In the genomic region with DNA sequence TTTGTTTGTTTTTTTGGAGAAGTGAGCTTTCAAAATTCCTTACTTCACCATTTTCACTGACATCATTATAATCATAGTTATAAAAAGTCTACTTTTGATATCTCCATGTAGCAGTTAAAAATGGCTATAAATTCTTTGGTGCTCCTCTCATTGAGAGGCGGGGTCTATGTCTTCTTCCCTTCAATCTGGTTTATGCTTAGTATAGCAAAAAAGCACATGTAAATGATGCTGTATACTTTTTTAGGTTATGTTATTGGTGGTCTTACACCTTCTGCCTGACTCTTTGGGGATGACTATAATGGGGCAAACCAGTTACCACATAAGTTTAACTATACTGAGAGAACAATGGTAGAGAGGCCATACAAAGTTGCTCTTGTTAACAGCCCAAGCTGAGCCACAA, we compare ENCODE assay signal across 39 cellular contexts.
"Had no signal": no experiment of that assay in that cellular context is flagged by ENCODE, and none has a peak within 500 bp of the region (broad histone marks: within the 10 kb centered on the region; RNA-seq: fewer than 3 reads in every experiment).

No MANE protein-coding gene starts in this region.

- ATAC-seq: activated naive CD4-positive, alpha-beta T cell treated with anti-CD3 and anti-CD28 coated beads, Interleukin-2, amount 50 U/mL, for 72 hours; activated naive CD8-positive, alpha-beta T cell treated with anti-CD3 and anti-CD28 coated beads, Interleukin-2, amount 50 U/mL, for 24 hours; activated T-cell treated with anti-CD3 and anti-CD28 coated beads, Interleukin-2, amount 50 U/mL, for 4 hours; activated T-cell treated with anti-CD3 and anti-CD28 coated beads, Interleukin-2, amount 50 U/mL, for 72 hours; activated T-helper 17 cell treated with anti-CD3 and anti-CD28 coated beads, Interleukin-2, amount 50 U/mL, for 72 hours; body of pancreas had no signal

- H3K36me3 Mint-ChIP-seq: activated naive CD4-positive, alpha-beta T cell treated with anti-CD3 and anti-CD28 coated beads, Interleukin-2, amount 10 ng/mL, durations not matched to agents 7 days and 5 days; activated naive CD4-positive, alpha-beta T cell treated with anti-CD3 and anti-CD28 coated beads, Interleukin-2, amount 50 U/mL, for 24 hours; activated naive CD8-positive, alpha-beta T cell treated with anti-CD3 and anti-CD28 coated beads for 36 hours; activated naive CD8-positive, alpha-beta T cell treated with anti-CD3 and anti-CD28 coated beads, Interleukin-2, amount 10 ng/mL, durations not matched to agents 7 days and 5 days; brain had no signal

- H3K4me1 ChIP-seq: adrenal gland, ascending aorta, body of pancreas, breast epithelium had no signal

- H3K4me1 Mint-ChIP-seq: activated naive CD4-positive, alpha-beta T cell treated with anti-CD3 and anti-CD28 coated beads, Interleukin-2, amount 10 ng/mL, durations not matched to agents 7 days and 5 days; activated naive CD4-positive, alpha-beta T cell treated with anti-CD3 and anti-CD28 coated beads, Interleukin-2, amount 50 U/mL, for 24 hours; activated naive CD8-positive, alpha-beta T cell treated with anti-CD3 and anti-CD28 coated beads for 36 hours; activated naive CD8-positive, alpha-beta T cell treated with anti-CD3 and anti-CD28 coated beads, Interleukin-2, amount 10 ng/mL, durations not matched to agents 7 days and 5 days; activated naive CD8-positive, alpha-beta T cell treated with anti-CD3 and anti-CD28 coated beads, Interleukin-2, amount 50 U/mL, for 24 hours; activated T-helper 17 cell treated with anti-CD3 and anti-CD28 coated beads, Interleukin-2, amount 50 U/mL, for 72 hours; brain; central memory CD8-positive, alpha-beta T cell had no signal

- H3K27me3 ChIP-seq: adrenal gland, ascending aorta, body of pancreas, brain microvascular endothelial cell, breast epithelium, cardiac muscle cell had no signal

- H3K9me3 ChIP-seq: adrenal gland had no signal

- H3K36me3 ChIP-seq: adrenal gland, ascending aorta, brain microvascular endothelial cell, breast epithelium, cardiac muscle cell had no signal

- H3K27ac Mint-ChIP-seq: activated naive CD4-positive, alpha-beta T cell treated with anti-CD3 and anti-CD28 coated beads for 36 hours; activated naive CD4-positive, alpha-beta T cell treated with anti-CD3 and anti-CD28 coated beads, Interleukin-2, amount 10 ng/mL, durations not matched to agents 7 days and 5 days; activated naive CD4-positive, alpha-beta T cell treated with anti-CD3 and anti-CD28 coated beads, Interleukin-2, amount 50 U/mL, for 24 hours; activated naive CD4-positive, alpha-beta T cell treated with anti-CD3 and anti-CD28 coated beads, Interleukin-2, amount 50 U/mL, for 72 hours; activated naive CD8-positive, alpha-beta T cell; activated naive CD8-positive, alpha-beta T cell treated with anti-CD3 and anti-CD28 coated beads for 36 hours; activated naive CD8-positive, alpha-beta T cell treated with anti-CD3 and anti-CD28 coated beads, Interleukin-2, amount 10 ng/mL, durations not matched to agents 7 days and 5 days; activated naive CD8-positive, alpha-beta T cell treated with anti-CD3 and anti-CD28 coated beads, Interleukin-2, amount 50 U/mL, for 24 hours; activated T-cell treated with anti-CD3 and anti-CD28 coated beads, Interleukin-2, amount 50 U/mL, for 24 hours; activated T-cell treated with anti-CD3 and anti-CD28 coated beads, Interleukin-2, amount 50 U/mL, for 72 hours; activated T-helper 1 cell treated with anti-CD3 and anti-CD28 coated beads, Interleukin-12 subunit alpha, Interleukin-12 subunit beta, Interleukin-2, Interleukin-4 antibody, amounts not matched to agents 30 ng/mL and 10 ng/mL and 1 ng/mL, durations not matched to agents 14 hours and 24 hours and 36 hours; activated T-helper 17 cell treated with anti-CD3 and anti-CD28 coated beads, Interleukin-2, amount 50 U/mL, for 72 hours; activated T-helper 2 cell treated with anti-CD3 and anti-CD28 coated beads, Interferon-gamma antibody, Interleukin-2, Interleukin-4, amounts not matched to agents 10 μg/mL and 5 μg/mL and 100 μg/mL, durations not matched to agents 14 hours and 24 hours and 36 hours; brain had no signal

- H3K27me3 Mint-ChIP-seq: activated naive CD4-positive, alpha-beta T cell treated with anti-CD3 and anti-CD28 coated beads, Interleukin-2, amount 10 ng/mL, durations not matched to agents 7 days and 5 days; activated naive CD4-positive, alpha-beta T cell treated with anti-CD3 and anti-CD28 coated beads, Interleukin-2, amount 50 U/mL, for 24 hours; activated naive CD8-positive, alpha-beta T cell treated with anti-CD3 and anti-CD28 coated beads, Interleukin-2, amount 10 ng/mL, durations not matched to agents 7 days and 5 days; activated naive CD8-positive, alpha-beta T cell treated with anti-CD3 and anti-CD28 coated beads, Interleukin-2, amount 50 U/mL, for 24 hours; central memory CD8-positive, alpha-beta T cell had no signal

- H3K27ac ChIP-seq: adrenal gland, ascending aorta, body of pancreas, brain microvascular endothelial cell, breast epithelium, cardiac muscle cell had no signal

- H3K4me3 ChIP-seq: adrenal gland, ascending aorta, body of pancreas, breast epithelium, cardiac muscle cell had no signal

- H3K4me3 Mint-ChIP-seq: activated naive CD4-positive, alpha-beta T cell treated with anti-CD3 and anti-CD28 coated beads for 36 hours; activated naive CD4-positive, alpha-beta T cell treated with anti-CD3 and anti-CD28 coated beads, Interleukin-2, amount 10 ng/mL, durations not matched to agents 7 days and 5 days; activated naive CD4-positive, alpha-beta T cell treated with anti-CD3 and anti-CD28 coated beads, Interleukin-2, amount 50 U/mL, for 24 hours; activated naive CD8-positive, alpha-beta T cell; activated naive CD8-positive, alpha-beta T cell treated with anti-CD3 and anti-CD28 coated beads for 36 hours; activated naive CD8-positive, alpha-beta T cell treated with anti-CD3 and anti-CD28 coated beads, Interleukin-2, amount 10 ng/mL, durations not matched to agents 7 days and 5 days; activated naive CD8-positive, alpha-beta T cell treated with anti-CD3 and anti-CD28 coated beads, Interleukin-2, amount 50 U/mL, for 24 hours; activated T-cell treated with anti-CD3 and anti-CD28 coated beads, Interleukin-2, amount 50 U/mL, for 24 hours; activated T-cell treated with anti-CD3 and anti-CD28 coated beads, Interleukin-2, amount 50 U/mL, for 4 hours; activated T-cell treated with anti-CD3 and anti-CD28 coated beads, Interleukin-2, amount 50 U/mL, for 72 hours; activated T-helper 1 cell treated with anti-CD3 and anti-CD28 coated beads, Interleukin-12 subunit alpha, Interleukin-12 subunit beta, Interleukin-2, Interleukin-4 antibody, amounts not matched to agents 30 ng/mL and 10 ng/mL and 1 ng/mL, durations not matched to agents 14 hours and 24 hours and 36 hours; activated T-helper 17 cell treated with anti-CD3 and anti-CD28 coated beads, Interleukin-2, amount 50 U/mL, for 72 hours; brain; central memory CD8-positive, alpha-beta T cell had no signal

- DNase-seq: activated effector memory CD4-positive, alpha-beta T cell treated with anti-CD3 and anti-CD28 coated beads, Interleukin-2, amount 50 U/mL, for 16 hours; activated effector memory CD4-positive, alpha-beta T cell treated with Interleukin-2 at 50 U/mL for 16 hours; activated gamma-delta T cell; activated gamma-delta T cell treated with Interleukin-2 at 50 U/mL for 16 hours; activated naive CD4-positive, alpha-beta T cell; activated naive CD4-positive, alpha-beta T cell treated with anti-CD3 and anti-CD28 coated beads for 36 hours; activated naive CD4-positive, alpha-beta T cell treated with anti-CD3 and anti-CD28 coated beads, Interleukin-2, amount 10 ng/mL, durations not matched to agents 7 days and 5 days; activated naive CD4-positive, alpha-beta T cell treated with anti-CD3 and anti-CD28 coated beads, Interleukin-2, amount 50 U/mL, for 16 hours; activated naive CD4-positive, alpha-beta T cell treated with Interleukin-2 at 50 U/mL for 16 hours; activated naive CD8-positive, alpha-beta T cell treated with anti-CD3 and anti-CD28 coated beads for 36 hours; activated naive CD8-positive, alpha-beta T cell treated with anti-CD3 and anti-CD28 coated beads, Interleukin-2, amount 10 ng/mL, durations not matched to agents 7 days and 5 days; activated naive CD8-positive, alpha-beta T cell treated with anti-CD3 and anti-CD28 coated beads, Interleukin-2, amount 50 U/mL, for 24 hours; activated T-cell treated with anti-CD3 and anti-CD28 coated beads, Interleukin-2, amount 50 U/mL, for 1 hour; activated T-cell treated with anti-CD3 and anti-CD28 coated beads, Interleukin-2, amount 50 U/mL, for 24 hours; activated T-cell treated with anti-CD3 and anti-CD28 coated beads, Interleukin-2, amount 50 U/mL, for 4 hours; activated T-cell treated with anti-CD3 and anti-CD28 coated beads, Interleukin-2, amount 50 U/mL, for 48 hours; activated T-cell treated with anti-CD3 and anti-CD28 coated beads, Interleukin-2, amount 50 U/mL, for 72 hours; adrenal gland; amniotic stem cell; amygdala; anterior cingulate cortex; aorta; body of pancreas; brain microvascular endothelial cell; caudate nucleus; central memory CD4-positive, alpha-beta T cell; cerebellar nuclear complex had no signal

- FAIRE-seq: astrocyte had no signal
